In genomic region chr7:41238851-41239331, GRCh38 we compare ENCODE assay signal across 1 cellular context.
TF ChIP-seq lines count a peak whose summit lies in the region.

No MANE protein-coding gene starts in this region.

TF ChIP-seq in K562, 482 proteins besides CTCF, POLR2A, EP300 and RAD21 (continued from another document):
- no peak for TF ChIP-seq MGA (IDR thresholded peaks at IDR 0.05)
- TF ChIP-seq GABPA (tag; conservative IDR thresholded peaks at IDR 0.05; ENCODE audit: low read depth), result no peak
- peak; percentile 66 for TF ChIP-seq MAFG (tag; conservative IDR thresholded peaks at IDR 0.05)
- peak; percentile 79 for TF ChIP-seq MAFK (IDR thresholded peaks at IDR 0.05; ENCODE audit: low read length)
- TF ChIP-seq ZNF316 (IDR thresholded peaks at IDR 0.05), result peak; percentile 68
- TF ChIP-seq MAFF (IDR thresholded peaks at IDR 0.05; ENCODE audit: low read length), result peak; percentile 80
